ENCODE assay signal across 9 cellular contexts in the genomic region with DNA sequence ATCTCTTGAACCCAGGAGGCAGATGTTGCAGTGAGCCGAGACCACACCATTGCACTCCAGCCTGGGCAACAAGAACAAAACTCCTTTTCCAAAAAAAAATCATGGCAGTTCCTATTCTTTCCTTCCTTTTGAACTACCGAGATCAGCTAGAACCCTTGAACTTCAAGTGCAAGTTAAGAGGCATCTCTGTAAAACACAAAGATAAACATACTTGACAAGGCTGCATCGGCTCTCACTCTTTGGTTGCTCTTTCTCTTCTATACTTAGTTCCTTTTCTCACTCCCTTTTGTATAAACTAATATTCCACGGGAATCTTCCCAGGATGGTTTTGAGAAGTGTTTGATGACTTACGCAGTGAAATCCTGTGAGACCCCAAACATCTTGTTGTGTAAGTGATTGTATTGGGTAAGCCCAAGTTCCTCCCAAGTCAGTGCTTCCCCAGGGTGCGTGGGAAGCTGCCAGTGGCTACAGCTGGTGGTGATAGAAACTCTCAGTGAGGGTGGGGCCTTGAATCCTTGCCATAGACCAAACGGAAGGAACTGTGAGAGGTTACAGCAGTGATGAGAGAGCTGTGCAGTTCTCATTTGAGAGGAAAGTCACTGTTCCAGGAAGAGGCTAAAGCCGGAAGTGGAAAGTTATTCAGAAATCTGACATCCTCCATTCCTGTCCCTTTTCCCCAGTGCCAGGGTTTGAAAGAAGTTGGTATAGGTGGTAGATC. TPM values are rescaled to one million over a fixed set of nuclear protein-coding genes. Genes with fewer than 3 reads are reported as not detected.
A peak's percentile ranks its signal among the peaks of the same experiment; 100 is the strongest.
DNase-seq lines count a peak whose midpoint lies in the region; ATAC-seq, FAIRE-seq and TF ChIP-seq lines count a peak whose summit lies in the region.
"Had no signal": no experiment of that assay in that cellular context is flagged by ENCODE, and none has a peak within 500 bp of the region (broad histone marks: within the 10 kb centered on the region; RNA-seq: fewer than 3 reads in every experiment).

No MANE protein-coding gene starts in this region.

- FAIRE-seq in GM12892 (lab: Jason Lieb, UNC) = peak; percentile 74
- FAIRE-seq: keratinocyte had no signal

- TF ChIP-seq POLR2A in GM12892 (IDR thresholded peaks at IDR 0.05; ENCODE audit: low read depth, low read length) = no peak

- ATAC-seq in GM18520 (IDR thresholded peaks at IDR 0.05; ENCODE audit: unreplicated experiment) (no peak), HG03095 (IDR thresholded peaks at IDR 0.05; ENCODE audit: unreplicated experiment) (no peak)

- DNase-seq in GM12892 (ENCODE audit: insufficient read length) (no peak), NCI-H69 (lab: John Stamatoyannopoulos, UW) (peak; percentile 66), dedifferentiated amniotic fluid mesenchymal stem cell (ENCODE audit: extremely low spot score) (peak; percentile 94), mucosa of gallbladder (ENCODE audit: low spot score) (peak; percentile 86), NCI-H774 (lab: John Stamatoyannopoulos, UW) (no peak), HuH-7.5 (ENCODE audit: low spot score) (no peak)

RNA-seq across cellular contexts. Expression of a gene that starts 24.1 kb away (rescaled TPM):
- not detected for polyA plus RNA-seq in GM12892 (2012; ENCODE audit: missing spikeins)
- total RNA-seq in mucosa of gallbladder = 21.5 TPM

RNA-seq across cellular contexts. Expression of a gene that starts 28.8 kb away (rescaled TPM):
- 43.0 TPM for polyA plus RNA-seq in GM12892 (2012; ENCODE audit: missing spikeins)
- 8.7 TPM for total RNA-seq in mucosa of gallbladder

RNA-seq across cellular contexts. Expression of a gene that starts 43.0 kb away (rescaled TPM):
- polyA plus RNA-seq in GM12892 (2012; ENCODE audit: missing spikeins) = 30.6 TPM
- 62.6 TPM for total RNA-seq in mucosa of gallbladder

Comparison
In these comparisons a context has a peak if more than half of its experiments do, and no peak if none do; other contexts are left out.
1. DNase-seq: peak in NCI-H69 (single experiment), dedifferentiated amniotic fluid mesenchymal stem cell (single experiment) and mucosa of gallbladder (single experiment); none in GM12892 (single experiment), NCI-H774 (single experiment) and HuH-7.5 (single experiment).